ENCODE assay signal across 18 cellular contexts in the genomic region with DNA sequence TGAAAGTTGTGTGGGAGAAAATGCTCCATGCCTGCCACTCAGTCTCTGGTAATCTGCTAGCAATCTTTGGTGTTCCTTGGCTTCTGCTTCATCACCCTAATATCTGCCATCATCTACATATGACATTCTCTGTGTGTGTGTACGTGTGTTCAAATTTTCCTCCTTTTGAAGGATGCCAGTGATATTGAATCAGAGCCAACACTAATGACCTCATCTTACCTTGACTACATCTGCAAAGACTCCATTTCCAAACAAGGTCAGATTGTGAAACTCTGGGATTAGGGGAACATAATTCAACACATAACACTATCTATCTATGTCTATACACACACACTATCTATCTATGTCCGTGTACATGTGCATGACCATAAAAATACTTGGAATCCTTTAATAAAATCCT.
A peak's percentile ranks its signal among the peaks of the same experiment; 100 is the strongest.
DNase-seq lines count a peak whose midpoint lies in the region; ATAC-seq, FAIRE-seq and TF ChIP-seq lines count a peak whose summit lies in the region.
"Had no signal": no experiment of that assay in that cellular context is flagged by ENCODE, and none has a peak within 500 bp of the region (broad histone marks: within the 10 kb centered on the region; RNA-seq: fewer than 3 reads in every experiment).

No MANE protein-coding gene starts in this region.

- H3K4me2 ChIP-seq in A549 (peak overlapping the region; percentile 13; the same call in 1 of the 3 replicates), HepG2 (ENCODE audit: low read depth, low read length) (no peak overlapping the region), H9 (ENCODE audit: insufficient read depth, insufficient read length, low read length) (no peak overlapping the region)
- H3K4me2 ChIP-seq: SK-N-SH had no signal

- in situ Hi-C loops in HepG2 (cut with HindIII; ENCODE audit: extremely low pct_ligation_motif_present, low pct_unique_long_range_greater_than_20kb): no loop called here

- TF ChIP-seq POLR2A in A549 (IDR thresholded peaks at IDR 0.05; ENCODE audit: low read length) (no peak), HepG2 (IDR thresholded peaks at IDR 0.05; ENCODE audit: insufficient read depth in 1 of 2, low read depth in 2 of 2, low read length in 2 of 2) (no peak)

- peaks cover 1% of the 10 kb centered on the region for H3K27me3 Mint-ChIP-seq in H9 (ENCODE audit: low read depth)
- H3K27me3 Mint-ChIP-seq in naive thymus-derived CD4-positive, alpha-beta T cell: peaks cover 23 to 42% (median 33%) of the 10 kb centered on the region in 5 donors

- H3K4me3 Mint-ChIP-seq in H9: no peak overlapping the region
- no peak overlapping the region for H3K4me3 Mint-ChIP-seq in naive thymus-derived CD4-positive, alpha-beta T cell

- H3K27me3 ChIP-seq in bronchial epithelial cell (ENCODE audit: control insufficient read depth, insufficient read depth, low read length): no peaks in the 10 kb centered on the region
- no peaks in the 10 kb centered on the region for H3K27me3 ChIP-seq in HepG2 (ENCODE audit: control insufficient read depth in 1 of 2, insufficient read depth in 2 of 2, low read length in 2 of 2)
- no peaks in the 10 kb centered on the region for H3K27me3 ChIP-seq in H9 (ENCODE audit: insufficient read depth, low read length)
- H3K27me3 ChIP-seq in naive thymus-derived CD4-positive, alpha-beta T cell (ENCODE audit: control insufficient read depth in 2 of 2, insufficient read depth in 2 of 2, low read length in 2 of 2): no peaks in the 10 kb centered on the region

- peak; percentile 23 for FAIRE-seq in A549 (lab: Jason Lieb, UNC)
- FAIRE-seq in bronchial epithelial cell (lab: Jason Lieb, UNC): peak; percentile 47
- no peak for FAIRE-seq in HepG2 (lab: Jason Lieb, UNC)
- FAIRE-seq: K562 had no signal

- POLR2A ChIA-PET in A549 (lab: Yijun Ruan, JAX): no interaction called here
- POLR2A ChIA-PET in HepG2 (lab: Yijun Ruan, JAX): no interaction called here
- POLR2A ChIA-PET in naive thymus-derived CD4-positive, alpha-beta T cell (lab: Charles Lee): no interaction called here

- no peak for DNase-seq in A549 (ENCODE audit: low read depth in 1 of 2, low spot score in 1 of 2)
- peak; percentile 32 for DNase-seq in HCEC 1CT
- peak; percentile 71 for DNase-seq in bronchial epithelial cell (ENCODE audit: low read depth)
- DNase-seq in HepG2 (ENCODE audit: low spot score): no peak
- no peak for DNase-seq in H9
- no peak for DNase-seq in naive thymus-derived CD4-positive, alpha-beta T cell
- DNase-seq: DMS79 treated with DMSO at 0.1 percent for 48 hours, MV-4-11, NCI-H1417, NCI-H2081, NCI-H524, Right ventricle myocardium superior, SK-N-SH had no signal

- peaks cover 0 to 6% of the 10 kb centered on the region in 2 experiments; a peak in 2 of 4 replicates for H3K4me1 Mint-ChIP-seq in H9
- peaks cover 0 to 5% (median 3%) of the 10 kb centered on the region in 7 donors for H3K4me1 Mint-ChIP-seq in naive thymus-derived CD4-positive, alpha-beta T cell

- H3K14ac ChIP-seq in H9 (ENCODE audit: insufficient read depth, low read length): no peak overlapping the region

- H3K4me3 ChIP-seq in A549 (no peak overlapping the region), bronchial epithelial cell (ENCODE audit: low read depth, low read length) (no peak overlapping the region), HepG2 (replicated peaks in 1 of 3; ENCODE audit: insufficient read depth in 1 of 3, low read depth in 2 of 3, low read length in 3 of 3) (no peak overlapping the region)
- no peak overlapping the region for H3K4me3 ChIP-seq in naive thymus-derived CD4-positive, alpha-beta T cell (ENCODE audit: low read length)
- H3K4me3 ChIP-seq: K562 had no signal

- H2BK5ac ChIP-seq in H9 (ENCODE audit: insufficient read length, low read length): no peak overlapping the region

- H4K5ac ChIP-seq in H9 (ENCODE audit: insufficient read length, low read depth, low read length): no peak overlapping the region

- H2BK120ac ChIP-seq in H9 (ENCODE audit: low read depth, low read length, poor library complexity, severe bottlenecking): no peak overlapping the region

- no peak overlapping the region for H2AK5ac ChIP-seq in H9 (ENCODE audit: insufficient read length, low read length)

- H2BK20ac ChIP-seq in H9 (ENCODE audit: low read depth, low read length, poor library complexity, severe bottlenecking): no peak overlapping the region

- no peaks in the 10 kb centered on the region for H3K79me2 ChIP-seq in HepG2 (ENCODE audit: insufficient read depth, low read length)
- H3K79me2 ChIP-seq in H9 (ENCODE audit: insufficient read depth, low read length): no peaks in the 10 kb centered on the region

- no peaks in the 10 kb centered on the region for H3K79me1 ChIP-seq in H9 (ENCODE audit: insufficient read depth, low read depth, low read length, poor library complexity, severe bottlenecking)

- H3K18ac ChIP-seq in H9 (ENCODE audit: insufficient read length, low read depth, low read length): no peak overlapping the region

- no peaks in the 10 kb centered on the region for H3K9me3 ChIP-seq in A549
- no peaks in the 10 kb centered on the region for H3K9me3 ChIP-seq in HepG2 (ENCODE audit: low read length)
- no peaks in the 10 kb centered on the region for H3K9me3 ChIP-seq in H9 (ENCODE audit: control insufficient read depth, low read depth, low read length)
- no peaks in the 10 kb centered on the region for H3K9me3 ChIP-seq in naive thymus-derived CD4-positive, alpha-beta T cell (ENCODE audit: control insufficient read depth in 2 of 3, low read length in 3 of 3)
- H3K9me3 ChIP-seq: SK-N-SH had no signal

- BruUV-seq in HepG2 (replicated peaks; lab: Mats Ljungman, UMichigan): no TSS peak

- H3K23me2 ChIP-seq in H9 (ENCODE audit: insufficient read length, low read depth, low read length, poor library complexity, severe bottlenecking): no peaks in the 10 kb centered on the region

- H4K20me1 ChIP-seq in HepG2 (ENCODE audit: insufficient read depth, low read length) (no peaks in the 10 kb centered on the region), H9 (ENCODE audit: control insufficient read depth, insufficient read depth, insufficient read length) (no peaks in the 10 kb centered on the region)

- intact Hi-C loops in HepG2 (cut with micrococcal nuclease; ENCODE audit: unreplicated experiment): no loop called here
- intact Hi-C loops in naive thymus-derived CD4-positive, alpha-beta T cell (cut with micrococcal nuclease): no loop called here

- H3K36me3 ChIP-seq in bronchial epithelial cell (ENCODE audit: control insufficient read depth, insufficient read depth, low read length) (no peaks in the 10 kb centered on the region), HepG2 (replicated peaks in 1 of 2; ENCODE audit: control insufficient read depth in 1 of 2, insufficient read depth in 2 of 2, low read length in 2 of 2) (no peaks in the 10 kb centered on the region)
- no peaks in the 10 kb centered on the region for H3K36me3 ChIP-seq in naive thymus-derived CD4-positive, alpha-beta T cell (ENCODE audit: control insufficient read depth in 2 of 3, insufficient read depth in 3 of 3, low read length in 3 of 3)

- no peak overlapping the region for H3K56ac ChIP-seq in H9 (ENCODE audit: insufficient read length, low read depth, low read length)

- TF ChIP-seq CTCF in A549 (IDR thresholded peaks at IDR 0.05) (no peak), bronchial epithelial cell (IDR thresholded peaks at IDR 0.05; ENCODE audit: insufficient read depth, low read length, severe bottlenecking) (no peak), HepG2 (CRISPR knock-in tag; IDR thresholded peaks at IDR 0.05) (no peak), H9 (conservative IDR thresholded peaks at IDR 0.05) (no peak)

- H3K9ac ChIP-seq in HepG2 (ENCODE audit: insufficient read depth, low read depth, low read length) (no peak overlapping the region), H9 (ENCODE audit: extremely low read depth, insufficient read length, low read length) (no peak overlapping the region)
- H3K9ac ChIP-seq: SK-N-SH had no signal

- no peak overlapping the region for H2BK12ac ChIP-seq in H9 (ENCODE audit: insufficient read length, low read depth, low read length)

- no peak overlapping the region for H2BK15ac ChIP-seq in H9 (ENCODE audit: low read depth, low read length)

- H3K4me1 ChIP-seq in A549 (peaks cover 27% of the 10 kb centered on the region), HepG2 (ENCODE audit: insufficient read depth, low read length) (no peaks in the 10 kb centered on the region), H9 (ENCODE audit: insufficient read depth, low read length) (no peaks in the 10 kb centered on the region)
- H3K4me1 ChIP-seq in naive thymus-derived CD4-positive, alpha-beta T cell (ENCODE audit: control insufficient read depth in 2 of 2, insufficient read depth in 2 of 2, low read length in 2 of 2): peaks cover 0 to 4% of the 10 kb centered on the region in 2 donors

- 68% methylated on average over 2 of the region's 2 CpGs for WGBS in A549 (ENCODE audit: missing lambda C conversion rate)
- 0% methylated on average over 2 of the region's 2 CpGs for WGBS in HepG2 (ENCODE audit: low lambda C conversion rate)
- WGBS in H9 (ENCODE audit: extremely low coverage, insufficient read length, low lambda C conversion rate): no CpG with 5 or more reads among the region's 2 CpGs

- no peak overlapping the region for H3K27ac ChIP-seq in A549
- H3K27ac ChIP-seq in HepG2 (ENCODE audit: extremely low read length, insufficient read depth, low read length): no peak overlapping the region
- H3K27ac ChIP-seq in H9 (ENCODE audit: insufficient read length, low read depth, low read length): no peak overlapping the region
- H3K27ac ChIP-seq in naive thymus-derived CD4-positive, alpha-beta T cell (ENCODE audit: low read depth, low read length): no peak overlapping the region
- H3K27ac ChIP-seq: C4-2B had no signal

- H3K23ac ChIP-seq in H9 (ENCODE audit: insufficient read length, low read depth, low read length): no peak overlapping the region

- TF ChIP-seq EP300 in A549 (IDR thresholded peaks at IDR 0.05) (no peak), HepG2 (IDR thresholded peaks at IDR 0.05; ENCODE audit: low read depth in 2 of 2, low read length in 2 of 2) (no peak), HepG2 (CRISPR knock-in tag; IDR thresholded peaks at IDR 0.05; ENCODE audit: borderline replicate concordance) (no peak)

- no peak overlapping the region for H3K4ac ChIP-seq in H9 (ENCODE audit: low read depth, low read length)

- no peak overlapping the region for H4K91ac ChIP-seq in H9 (ENCODE audit: insufficient read length, low read depth, low read length)

- no peaks in the 10 kb centered on the region for H3K9me3 Mint-ChIP-seq in H9
- H3K9me3 Mint-ChIP-seq in naive thymus-derived CD4-positive, alpha-beta T cell: peaks cover 0 to 1% (median 0%) of the 10 kb centered on the region in 11 donors

- no peak overlapping the region for H3T11ph ChIP-seq in H9 (ENCODE audit: low read length)

- no peak overlapping the region for H2AFZ ChIP-seq in HepG2 (ENCODE audit: low read length)
- H2AFZ ChIP-seq in H9 (ENCODE audit: low read length): no peak overlapping the region

- no peak overlapping the region for H3K27ac Mint-ChIP-seq in H9
- no peak overlapping the region for H3K27ac Mint-ChIP-seq in naive thymus-derived CD4-positive, alpha-beta T cell

- H4K8ac ChIP-seq in H9 (replicated peaks; ENCODE audit: insufficient read length, low read depth, low read length): no peak overlapping the region

- TF ChIP-seq RAD21 in A549 (conservative IDR thresholded peaks at IDR 0.05 in 1 of 2, IDR thresholded peaks at IDR 0.05 in 1 of 2) (no peak), HepG2 (CRISPR knock-in tag; IDR thresholded peaks at IDR 0.05) (no peak)

- ATAC-seq in A549: no peak
- ATAC-seq in HepG2: no peak
- ATAC-seq in HG03095 (IDR thresholded peaks at IDR 0.05; ENCODE audit: unreplicated experiment): no peak
- no peak for ATAC-seq in naive thymus-derived CD4-positive, alpha-beta T cell
- ATAC-seq: HCT116, K562, Panc1 had no signal

- H3K36me3 Mint-ChIP-seq in H9 (ENCODE audit: insufficient read depth in 1 of 3, low read depth in 3 of 3): no peaks in the 10 kb centered on the region
- H3K36me3 Mint-ChIP-seq in naive thymus-derived CD4-positive, alpha-beta T cell: no peaks in the 10 kb centered on the region

- CTCF ChIA-PET in A549 (lab: Yijun Ruan, JAX): no interaction called here
- CTCF ChIA-PET in HepG2 (lab: Yijun Ruan, JAX; ENCODE audit: low intra/inter-chr PET ratio, low total read pairs): no interaction called here
- CTCF ChIA-PET in naive thymus-derived CD4-positive, alpha-beta T cell (lab: Charles Lee): no interaction called here

Comparison
In these comparisons a context has a peak if more than half of its experiments do, and no peak if none do; other contexts are left out.
1. DNase-seq: peak in HCEC 1CT (single experiment) and bronchial epithelial cell (single experiment); none in A549 (0 of 2), HepG2 (single experiment), H9 (single experiment) and naive thymus-derived CD4-positive, alpha-beta T cell (0 of 9).